Comparison of ENCODE assay signal across 8 cellular contexts in genomic region chr4:168832746-168833575, GRCh38.
A peak's percentile ranks its signal among the peaks of the same experiment; 100 is the strongest.
DNase-seq lines count a peak whose midpoint lies in the region; ATAC-seq and TF ChIP-seq lines count a peak whose summit lies in the region.

No MANE protein-coding gene starts in this region.

- H3K4me3 Mint-ChIP-seq in WTC11 = peak overlapping the region; percentile 98
- H3K4me3 Mint-ChIP-seq in natural killer cell = peak overlapping the region; percentile 84

- intact Hi-C loops in Right ventricle myocardium inferior (cut with DNase I) (loop anchor here (5.0 kb wide), 3 partner anchors 44 to 116 kb away; no protein-coding TSS in a partner anchor), cardiac septum (cut with DNase I) (loop anchor here (1.0 to 5.0 kb wide), 3 partner anchors 17 to 121 kb away; no protein-coding TSS in a partner anchor), natural killer cell (cut with micrococcal nuclease) (loop anchor here (5.0 to 10.0 kb wide), 2 partner anchors 44 to 182 kb away; partner anchors contain the start of gene CBR4)

- ATAC-seq in Right ventricle myocardium inferior = peak; percentile 43
- peak; percentile 78 for ATAC-seq in WTC11
- peak; percentile 4 to 28 (median 11) for ATAC-seq in natural killer cell
- no peak for ATAC-seq in HG02884 (IDR thresholded peaks at IDR 0.05; ENCODE audit: unreplicated experiment)
- no peak for ATAC-seq in GM21381 (IDR thresholded peaks at IDR 0.05; ENCODE audit: unreplicated experiment)
- no peak for ATAC-seq in HG03469 (IDR thresholded peaks at IDR 0.05; ENCODE audit: unreplicated experiment)

- TF ChIP-seq CTCF in WTC11 (IDR thresholded peaks at IDR 0.05) (peak; percentile 23; the same call in 1 of the 2 replicates), natural killer cell (IDR thresholded peaks at IDR 0.05) (no peak)

- no peak overlapping the region; the same call in 1 of the 2 replicates for H3K27ac Mint-ChIP-seq in WTC11
- peak overlapping the region in 1 of 2 donors; percentile 86 for H3K27ac Mint-ChIP-seq in natural killer cell

- H3K36me3 Mint-ChIP-seq in WTC11 (0 out of 2 replicates have a peak, but pooled peaks cover 3% of the 10 kb centered on the region), natural killer cell (no peaks in the 10 kb centered on the region)

- H3K9me3 Mint-ChIP-seq in WTC11 (no peaks in the 10 kb centered on the region), natural killer cell (no peaks in the 10 kb centered on the region)

- CTCF ChIA-PET in WTC11 (lab: Charles Lee) = interaction anchor here (0.6 to 5.5 kb wide), 23 partner anchors 8 to 247 kb away, joined by 3 to 43 read pairs (median 4); partner anchors contain the start of gene CBR4

- peak; percentile 77 for DNase-seq in Right ventricle myocardium inferior (ENCODE audit: missing footprints)
- no peak for DNase-seq in cardiac septum (ENCODE audit: low spot score)
- peak; percentile 70 for DNase-seq in WTC11 (ENCODE audit: low spot score)
- DNase-seq in fibroblast of peridontal ligament (ENCODE audit: extremely low read depth) = peak; percentile 36
- peak; percentile 17 for DNase-seq in natural killer cell

- H3K27me3 Mint-ChIP-seq in WTC11 (ENCODE audit: low read depth) (peaks cover 29% of the 10 kb centered on the region), natural killer cell (ENCODE audit: low read depth in 2 of 2) (peaks cover 54 to 72% of the 10 kb centered on the region in 2 donors)

- H3K4me1 Mint-ChIP-seq in WTC11 (peaks cover 46% of the 10 kb centered on the region), natural killer cell (peaks cover 6 to 31% of the 10 kb centered on the region in 2 donors)

- POLR2A ChIA-PET in WTC11 (lab: Charles Lee) = interaction anchor here (0.6 to 4.0 kb wide), 11 partner anchors 8 to 141 kb away, joined by 3 to 43 read pairs (median 4); no protein-coding TSS in a partner anchor

TF ChIP-seq in WTC11, 78 proteins besides CTCF, POLR2A, EP300 and RAD21:
- TF ChIP-seq ZNF416 (CRISPR knock-in tag; IDR thresholded peaks at IDR 0.05) (peak; percentile 23; the same call in 1 of the 2 replicates), SMAD3 (CRISPR knock-in tag; IDR thresholded peaks at IDR 0.05; ENCODE audit: borderline replicate concordance) (no peak), HMGXB4 (CRISPR knock-in tag; IDR thresholded peaks at IDR 0.05) (peak; percentile 29; the same call in 1 of the 2 replicates)
TF ChIP-seq in WTC11: peak in this region for 2.

Comparison
In these comparisons a context has a peak if more than half of its experiments do, and no peak if none do; other contexts are left out.
1. ATAC-seq: peak in Right ventricle myocardium inferior (single experiment), WTC11 (single experiment) and natural killer cell (3 of 3); none in HG02884 (single experiment), GM21381 (single experiment) and HG03469 (single experiment).